ENCODE assay signal across 1 cellular context in the genomic region with DNA sequence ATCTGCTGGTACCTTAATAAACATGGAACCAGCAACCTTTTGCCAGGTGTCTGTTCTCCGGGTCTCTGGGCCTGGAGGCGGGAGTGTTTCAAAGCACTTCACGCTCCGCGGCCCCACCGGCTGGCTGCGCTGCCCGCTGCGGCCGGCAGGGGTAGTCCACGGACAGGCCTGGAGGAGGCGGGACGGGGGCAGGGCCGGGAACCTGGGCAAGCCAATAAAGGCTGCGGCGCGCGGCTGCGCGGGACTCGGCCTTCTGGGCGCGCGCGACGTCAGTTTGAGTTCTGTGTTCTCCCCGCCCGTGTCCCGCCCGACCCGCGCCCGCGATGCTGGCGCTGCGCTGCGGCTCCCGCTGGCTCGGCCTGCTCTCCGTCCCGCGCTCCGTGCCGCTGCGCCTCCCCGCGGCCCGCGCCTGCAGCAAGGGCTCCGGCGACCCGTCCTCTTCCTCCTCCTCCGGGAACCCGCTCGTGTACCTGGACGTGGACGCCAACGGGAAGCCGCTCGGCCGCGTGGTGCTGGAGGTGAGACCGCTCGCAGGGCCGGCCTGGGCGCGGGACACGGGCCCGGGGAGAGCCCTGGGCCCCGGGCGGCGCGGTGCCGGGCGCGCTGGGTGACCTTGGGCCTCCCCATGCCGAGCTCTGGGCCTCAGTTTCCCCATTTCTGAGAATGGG.
TF ChIP-seq lines count a peak whose summit lies in the region.

A gene (plus strand): TSS at position 244 of the 668 bp plus-strand sequence. CDS start 80 bp downstream, at position 324.

TF ChIP-seq in K562, 482 proteins besides CTCF, POLR2A, EP300 and RAD21 (continued from another document and continues in another):
- TF ChIP-seq, protein P1, sequence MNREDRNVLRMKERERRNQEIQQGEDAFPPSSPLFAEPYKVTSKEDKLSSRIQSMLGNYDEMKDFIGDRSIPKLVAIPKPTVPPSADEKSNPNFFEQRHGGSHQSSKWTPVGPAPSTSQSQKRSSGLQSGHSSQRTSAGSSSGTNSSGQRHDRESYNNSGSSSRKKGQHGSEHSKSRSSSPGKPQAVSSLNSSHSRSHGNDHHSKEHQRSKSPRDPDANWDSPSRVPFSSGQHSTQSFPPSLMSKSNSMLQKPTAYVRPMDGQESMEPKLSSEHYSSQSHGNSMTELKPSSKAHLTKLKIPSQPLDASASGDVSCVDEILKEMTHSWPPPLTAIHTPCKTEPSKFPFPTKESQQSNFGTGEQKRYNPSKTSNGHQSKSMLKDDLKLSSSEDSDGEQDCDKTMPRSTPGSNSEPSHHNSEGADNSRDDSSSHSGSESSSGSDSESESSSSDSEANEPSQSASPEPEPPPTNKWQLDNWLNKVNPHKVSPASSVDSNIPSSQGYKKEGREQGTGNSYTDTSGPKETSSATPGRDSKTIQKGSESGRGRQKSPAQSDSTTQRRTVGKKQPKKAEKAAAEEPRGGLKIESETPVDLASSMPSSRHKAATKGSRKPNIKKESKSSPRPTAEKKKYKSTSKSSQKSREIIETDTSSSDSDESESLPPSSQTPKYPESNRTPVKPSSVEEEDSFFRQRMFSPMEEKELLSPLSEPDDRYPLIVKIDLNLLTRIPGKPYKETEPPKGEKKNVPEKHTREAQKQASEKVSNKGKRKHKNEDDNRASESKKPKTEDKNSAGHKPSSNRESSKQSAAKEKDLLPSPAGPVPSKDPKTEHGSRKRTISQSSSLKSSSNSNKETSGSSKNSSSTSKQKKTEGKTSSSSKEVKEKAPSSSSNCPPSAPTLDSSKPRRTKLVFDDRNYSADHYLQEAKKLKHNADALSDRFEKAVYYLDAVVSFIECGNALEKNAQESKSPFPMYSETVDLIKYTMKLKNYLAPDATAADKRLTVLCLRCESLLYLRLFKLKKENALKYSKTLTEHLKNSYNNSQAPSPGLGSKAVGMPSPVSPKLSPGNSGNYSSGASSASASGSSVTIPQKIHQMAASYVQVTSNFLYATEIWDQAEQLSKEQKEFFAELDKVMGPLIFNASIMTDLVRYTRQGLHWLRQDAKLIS (CRISPR knock-in tag; IDR thresholded peaks at IDR 0.05) = peak; percentile 64; the same call in 1 of the 2 replicates
- peak; percentile 75; the same call in 1 of the 2 replicates for TF ChIP-seq SRSF3 (IDR thresholded peaks at IDR 0.05; ENCODE audit: insufficient read depth, low read length)
- TF ChIP-seq NONO (IDR thresholded peaks at IDR 0.05; ENCODE audit: low read depth in 2 of 2, low read length in 1 of 2) = peak; percentile 81 to 96
- 0 out of 2 replicates have a peak, but pooled peaks have one; percentile 13 for TF ChIP-seq ZNF311 (CRISPR knock-in tag; IDR thresholded peaks at IDR 0.05)
- TF ChIP-seq IFI16 (CRISPR knock-in tag; IDR thresholded peaks at IDR 0.05) = 0 out of 2 replicates have a peak, but pooled peaks have one; percentile 29
- peak; percentile 41; the same call in 1 of the 2 replicates for TF ChIP-seq SOX6 (IDR thresholded peaks at IDR 0.05)
- peak; percentile 76 for TF ChIP-seq HMGN3 (IDR thresholded peaks at IDR 0.05; ENCODE audit: borderline replicate concordance, extremely low read depth, insufficient read length, low read depth, low read length)
- TF ChIP-seq CHD4 (IDR thresholded peaks at IDR 0.05; ENCODE audit: insufficient read depth, insufficient replicate concordance, low read depth, low read length, poor library complexity, severe bottlenecking) = peak; percentile 18
- no peak for TF ChIP-seq MAFF (IDR thresholded peaks at IDR 0.05; ENCODE audit: low read length)
- TF ChIP-seq POLR2G (IDR thresholded peaks at IDR 0.05; ENCODE audit: low read depth, low read length) = peak; percentile 98
- TF ChIP-seq SP1 (CRISPR knock-in tag; IDR thresholded peaks at IDR 0.05) = peak; percentile 86
- no peak for TF ChIP-seq CBFA2T2 (conservative IDR thresholded peaks at IDR 0.05)
- TF ChIP-seq, protein P2, sequence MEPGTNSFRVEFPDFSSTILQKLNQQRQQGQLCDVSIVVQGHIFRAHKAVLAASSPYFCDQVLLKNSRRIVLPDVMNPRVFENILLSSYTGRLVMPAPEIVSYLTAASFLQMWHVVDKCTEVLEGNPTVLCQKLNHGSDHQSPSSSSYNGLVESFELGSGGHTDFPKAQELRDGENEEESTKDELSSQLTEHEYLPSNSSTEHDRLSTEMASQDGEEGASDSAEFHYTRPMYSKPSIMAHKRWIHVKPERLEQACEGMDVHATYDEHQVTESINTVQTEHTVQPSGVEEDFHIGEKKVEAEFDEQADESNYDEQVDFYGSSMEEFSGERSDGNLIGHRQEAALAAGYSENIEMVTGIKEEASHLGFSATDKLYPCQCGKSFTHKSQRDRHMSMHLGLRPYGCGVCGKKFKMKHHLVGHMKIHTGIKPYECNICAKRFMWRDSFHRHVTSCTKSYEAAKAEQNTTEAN (CRISPR knock-in tag; IDR thresholded peaks at IDR 0.05) = 0 out of 2 replicates have a peak, but pooled peaks have one; percentile 27
- TF ChIP-seq, protein P3, sequence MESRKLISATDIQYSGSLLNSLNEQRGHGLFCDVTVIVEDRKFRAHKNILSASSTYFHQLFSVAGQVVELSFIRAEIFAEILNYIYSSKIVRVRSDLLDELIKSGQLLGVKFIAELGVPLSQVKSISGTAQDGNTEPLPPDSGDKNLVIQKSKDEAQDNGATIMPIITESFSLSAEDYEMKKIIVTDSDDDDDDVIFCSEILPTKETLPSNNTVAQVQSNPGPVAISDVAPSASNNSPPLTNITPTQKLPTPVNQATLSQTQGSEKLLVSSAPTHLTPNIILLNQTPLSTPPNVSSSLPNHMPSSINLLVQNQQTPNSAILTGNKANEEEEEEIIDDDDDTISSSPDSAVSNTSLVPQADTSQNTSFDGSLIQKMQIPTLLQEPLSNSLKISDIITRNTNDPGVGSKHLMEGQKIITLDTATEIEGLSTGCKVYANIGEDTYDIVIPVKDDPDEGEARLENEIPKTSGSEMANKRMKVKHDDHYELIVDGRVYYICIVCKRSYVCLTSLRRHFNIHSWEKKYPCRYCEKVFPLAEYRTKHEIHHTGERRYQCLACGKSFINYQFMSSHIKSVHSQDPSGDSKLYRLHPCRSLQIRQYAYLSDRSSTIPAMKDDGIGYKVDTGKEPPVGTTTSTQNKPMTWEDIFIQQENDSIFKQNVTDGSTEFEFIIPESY (CRISPR knock-in tag; IDR thresholded peaks at IDR 0.05) = peak; percentile 53; the same call in 1 of the 2 replicates
- TF ChIP-seq TAF15 (IDR thresholded peaks at IDR 0.05; ENCODE audit: low read depth, low read length) = no peak
- TF ChIP-seq FOSL1 (tag; conservative IDR thresholded peaks at IDR 0.05) = peak; percentile 49
- TF ChIP-seq, protein P4, sequence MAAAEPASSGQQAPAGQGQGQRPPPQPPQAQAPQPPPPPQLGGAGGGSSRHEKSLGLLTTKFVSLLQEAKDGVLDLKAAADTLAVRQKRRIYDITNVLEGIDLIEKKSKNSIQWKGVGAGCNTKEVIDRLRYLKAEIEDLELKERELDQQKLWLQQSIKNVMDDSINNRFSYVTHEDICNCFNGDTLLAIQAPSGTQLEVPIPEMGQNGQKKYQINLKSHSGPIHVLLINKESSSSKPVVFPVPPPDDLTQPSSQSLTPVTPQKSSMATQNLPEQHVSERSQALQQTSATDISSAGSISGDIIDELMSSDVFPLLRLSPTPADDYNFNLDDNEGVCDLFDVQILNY (CRISPR knock-in tag; IDR thresholded peaks at IDR 0.05) = peak; percentile 83; the same call in 1 of the 2 replicates
- TF ChIP-seq, protein P5, sequence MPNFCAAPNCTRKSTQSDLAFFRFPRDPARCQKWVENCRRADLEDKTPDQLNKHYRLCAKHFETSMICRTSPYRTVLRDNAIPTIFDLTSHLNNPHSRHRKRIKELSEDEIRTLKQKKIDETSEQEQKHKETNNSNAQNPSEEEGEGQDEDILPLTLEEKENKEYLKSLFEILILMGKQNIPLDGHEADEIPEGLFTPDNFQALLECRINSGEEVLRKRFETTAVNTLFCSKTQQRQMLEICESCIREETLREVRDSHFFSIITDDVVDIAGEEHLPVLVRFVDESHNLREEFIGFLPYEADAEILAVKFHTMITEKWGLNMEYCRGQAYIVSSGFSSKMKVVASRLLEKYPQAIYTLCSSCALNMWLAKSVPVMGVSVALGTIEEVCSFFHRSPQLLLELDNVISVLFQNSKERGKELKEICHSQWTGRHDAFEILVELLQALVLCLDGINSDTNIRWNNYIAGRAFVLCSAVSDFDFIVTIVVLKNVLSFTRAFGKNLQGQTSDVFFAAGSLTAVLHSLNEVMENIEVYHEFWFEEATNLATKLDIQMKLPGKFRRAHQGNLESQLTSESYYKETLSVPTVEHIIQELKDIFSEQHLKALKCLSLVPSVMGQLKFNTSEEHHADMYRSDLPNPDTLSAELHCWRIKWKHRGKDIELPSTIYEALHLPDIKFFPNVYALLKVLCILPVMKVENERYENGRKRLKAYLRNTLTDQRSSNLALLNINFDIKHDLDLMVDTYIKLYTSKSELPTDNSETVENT (CRISPR knock-in tag; IDR thresholded peaks at IDR 0.05) = peak; percentile 95
- peak; percentile 51 for TF ChIP-seq HNRNPLL (IDR thresholded peaks at IDR 0.05; ENCODE audit: low read depth, low read length, poor library complexity, severe bottlenecking)
- TF ChIP-seq, protein P6, sequence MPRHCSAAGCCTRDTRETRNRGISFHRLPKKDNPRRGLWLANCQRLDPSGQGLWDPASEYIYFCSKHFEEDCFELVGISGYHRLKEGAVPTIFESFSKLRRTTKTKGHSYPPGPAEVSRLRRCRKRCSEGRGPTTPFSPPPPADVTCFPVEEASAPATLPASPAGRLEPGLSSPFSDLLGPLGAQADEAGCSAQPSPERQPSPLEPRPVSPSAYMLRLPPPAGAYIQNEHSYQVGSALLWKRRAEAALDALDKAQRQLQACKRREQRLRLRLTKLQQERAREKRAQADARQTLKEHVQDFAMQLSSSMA (CRISPR knock-in tag; IDR thresholded peaks at IDR 0.05) = 0 out of 2 replicates have a peak, but pooled peaks have one; percentile 19
- TF ChIP-seq, protein P7, sequence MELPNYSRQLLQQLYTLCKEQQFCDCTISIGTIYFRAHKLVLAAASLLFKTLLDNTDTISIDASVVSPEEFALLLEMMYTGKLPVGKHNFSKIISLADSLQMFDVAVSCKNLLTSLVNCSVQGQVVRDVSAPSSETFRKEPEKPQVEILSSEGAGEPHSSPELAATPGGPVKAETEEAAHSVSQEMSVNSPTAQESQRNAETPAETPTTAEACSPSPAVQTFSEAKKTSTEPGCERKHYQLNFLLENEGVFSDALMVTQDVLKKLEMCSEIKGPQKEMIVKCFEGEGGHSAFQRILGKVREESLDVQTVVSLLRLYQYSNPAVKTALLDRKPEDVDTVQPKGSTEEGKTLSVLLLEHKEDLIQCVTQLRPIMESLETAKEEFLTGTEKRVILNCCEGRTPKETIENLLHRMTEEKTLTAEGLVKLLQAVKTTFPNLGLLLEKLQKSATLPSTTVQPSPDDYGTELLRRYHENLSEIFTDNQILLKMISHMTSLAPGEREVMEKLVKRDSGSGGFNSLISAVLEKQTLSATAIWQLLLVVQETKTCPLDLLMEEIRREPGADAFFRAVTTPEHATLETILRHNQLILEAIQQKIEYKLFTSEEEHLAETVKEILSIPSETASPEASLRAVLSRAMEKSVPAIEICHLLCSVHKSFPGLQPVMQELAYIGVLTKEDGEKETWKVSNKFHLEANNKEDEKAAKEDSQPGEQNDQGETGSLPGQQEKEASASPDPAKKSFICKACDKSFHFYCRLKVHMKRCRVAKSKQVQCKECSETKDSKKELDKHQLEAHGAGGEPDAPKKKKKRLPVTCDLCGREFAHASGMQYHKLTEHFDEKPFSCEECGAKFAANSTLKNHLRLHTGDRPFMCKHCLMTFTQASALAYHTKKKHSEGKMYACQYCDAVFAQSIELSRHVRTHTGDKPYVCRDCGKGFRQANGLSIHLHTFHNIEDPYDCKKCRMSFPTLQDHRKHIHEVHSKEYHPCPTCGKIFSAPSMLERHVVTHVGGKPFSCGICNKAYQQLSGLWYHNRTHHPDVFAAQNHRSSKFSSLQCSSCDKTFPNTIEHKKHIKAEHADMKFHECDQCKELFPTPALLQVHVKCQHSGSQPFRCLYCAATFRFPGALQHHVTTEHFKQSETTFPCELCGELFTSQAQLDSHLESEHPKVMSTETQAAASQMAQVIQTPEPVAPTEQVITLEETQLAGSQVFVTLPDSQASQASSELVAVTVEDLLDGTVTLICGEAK (IDR thresholded peaks at IDR 0.05) = no peak
- TF ChIP-seq, protein P7 (CRISPR knock-in tag; IDR thresholded peaks at IDR 0.05) = no peak
- TF ChIP-seq KDM1A (IDR thresholded peaks at IDR 0.05) = no peak
- TF ChIP-seq JUN (IDR thresholded peaks at IDR 0.05; ENCODE audit: borderline replicate concordance, low read depth, low read length) = 0 out of 2 replicates have a peak, but pooled peaks have one; percentile 10
- TF ChIP-seq JUN (CRISPR knock-in tag; IDR thresholded peaks at IDR 0.05; ENCODE audit: borderline replicate concordance) = no peak
- peak; percentile 91 for TF ChIP-seq TAF1 (IDR thresholded peaks at IDR 0.05; ENCODE audit: control insufficient read depth, extremely low read depth, insufficient read depth, low read length, severe bottlenecking)
